ENCODE assay signal across 10 cellular contexts in genomic region chr19:3670258-3670795, GRCh38. TPM values are rescaled to one million over a fixed set of nuclear protein-coding genes. Genes with fewer than 3 reads are reported as not detected.
DNase-seq lines count a peak whose midpoint lies in the region; ATAC-seq and TF ChIP-seq lines count a peak whose summit lies in the region.
"Had no signal": no experiment of that assay in that cellular context is flagged by ENCODE, and none has a peak within 500 bp of the region (broad histone marks: within the 10 kb centered on the region; RNA-seq: fewer than 3 reads in every experiment).

No MANE protein-coding gene starts in this region.

- peak overlapping the region; percentile 76 to 81 for H3K4me3 Mint-ChIP-seq in stimulated activated naive CD8-positive, alpha-beta T cell treated with anti-CD3 and anti-CD28 coated beads, Interleukin-15, amount 100 ng/mL, for 72 hours

- TF ChIP-seq CTCF in choroid plexus epithelial cell (conservative IDR thresholded peaks at IDR 0.05; ENCODE audit: low read depth, low read length) = no peak
- TF ChIP-seq CTCF in left lung (IDR thresholded peaks at IDR 0.05) = no peak

- peaks cover 0 to 7% of the 10 kb centered on the region in 2 donors for H3K36me3 ChIP-seq in left lung

- peaks cover 13 to 42% of the 10 kb centered on the region in 2 donors for H3K4me1 ChIP-seq in left lung

- ATAC-seq in left lung (peak; percentile 29), GM21576 (IDR thresholded peaks at IDR 0.05; ENCODE audit: unreplicated experiment) (no peak), GM19035 (IDR thresholded peaks at IDR 0.05; ENCODE audit: unreplicated experiment) (no peak)
- ATAC-seq in stimulated activated naive CD8-positive, alpha-beta T cell treated with anti-CD3 and anti-CD28 coated beads, Interleukin-15, amount 100 ng/mL, for 72 hours = no peak

- peaks cover 0 to 17% of the 10 kb centered on the region in 2 donors for H3K27me3 ChIP-seq in left lung

- no peaks in the 10 kb centered on the region for H3K9me3 ChIP-seq in left lung
- H3K9me3 ChIP-seq: neutrophil had no signal

- peaks cover 76% of the 10 kb centered on the region for H3K4me1 Mint-ChIP-seq in stimulated activated naive CD8-positive, alpha-beta T cell treated with anti-CD3 and anti-CD28 coated beads, Interleukin-15, amount 100 ng/mL, for 72 hours

- H3K27ac Mint-ChIP-seq in stimulated activated naive CD8-positive, alpha-beta T cell treated with anti-CD3 and anti-CD28 coated beads, Interleukin-15, amount 100 ng/mL, for 72 hours = peak overlapping the region in 1 of 2 donors; percentile 59

- intact Hi-C loops in left lung (cut with DNase I) = no loop called here

- no peaks in the 10 kb centered on the region for H3K9me3 Mint-ChIP-seq in stimulated activated naive CD8-positive, alpha-beta T cell treated with anti-CD3 and anti-CD28 coated beads, Interleukin-15, amount 100 ng/mL, for 72 hours

- peak overlapping the region; percentile 77 to 92 for H3K27ac ChIP-seq in left lung
- H3K27ac ChIP-seq: neutrophil had no signal

- no peak overlapping the region for H3K4me3 ChIP-seq in choroid plexus epithelial cell (ENCODE audit: low read depth, low read length)
- H3K4me3 ChIP-seq in left lung = no peak overlapping the region

- DNase-seq in H4 (ENCODE audit: low spot score) = peak; percentile 37
- DNase-seq in choroid plexus epithelial cell (ENCODE audit: low read depth) = peak; percentile 92
- DNase-seq in left lung = no peak
- no peak for DNase-seq in stimulated activated naive CD8-positive, alpha-beta T cell treated with anti-CD3 and anti-CD28 coated beads, Interleukin-15, amount 100 ng/mL, for 72 hours
- DNase-seq in DMS79 treated with DMSO at 0.1 percent for 48 hours (lab: John Stamatoyannopoulos, UW) = no peak
- DNase-seq in activated effector memory CD4-positive, alpha-beta T cell treated with anti-CD3 and anti-CD28 coated beads, Interleukin-2, amount 50 U/mL, for 16 hours = no peak
- DNase-seq: NCI-H2029 had no signal

- no peaks in the 10 kb centered on the region for H3K27me3 Mint-ChIP-seq in stimulated activated naive CD8-positive, alpha-beta T cell treated with anti-CD3 and anti-CD28 coated beads, Interleukin-15, amount 100 ng/mL, for 72 hours

RNA-seq across cellular contexts. Expression of gene PIP5K1C, which starts 29.9 kb away (rescaled TPM):
- 5.3 and 6.8 TPM in 2 replicates for total RNA-seq in H4 (2014; rRNA removed; shearing (Covaris generic))
- 10 to 100 TPM; 38.7 to 42.2 TPM for total RNA-seq in left lung

RNA-seq across cellular contexts. Expression of gene TJP3, which starts 37.9 kb away (rescaled TPM):
- 1.5 TPM in 1 of 2 replicates, not detected in the other for total RNA-seq in H4 (2014; rRNA removed; shearing (Covaris generic))
- total RNA-seq in left lung = 10 to 100 TPM; 33.8 to 36.2 TPM

RNA-seq across cellular contexts. Expression of gene CACTIN, which starts 43.7 kb away (rescaled TPM):
- 12.1 and 13.9 TPM in 2 replicates for total RNA-seq in H4 (2014; rRNA removed; shearing (Covaris generic))
- total RNA-seq in left lung = 10 to 100 TPM; 19.8 to 21.6 TPM

Comparison
In these comparisons a context has a peak if more than half of its experiments do, and no peak if none do; other contexts are left out.
1. DNase-seq: peak in H4 (single experiment) and choroid plexus epithelial cell (single experiment); none in left lung (0 of 2), stimulated activated naive CD8-positive, alpha-beta T cell treated with anti-CD3 and anti-CD28 coated beads, Interleukin-15, amount 100 ng/mL, for 72 hours (0 of 2), DMS79 treated with DMSO at 0.1 percent for 48 hours (single experiment) and activated effector memory CD4-positive, alpha-beta T cell treated with anti-CD3 and anti-CD28 coated beads, Interleukin-2, amount 50 U/mL, for 16 hours (single experiment).
2. RNA of gene TJP3, which starts 37.9 kb away (total RNA-seq): 33.8 to 36.2 TPM in left lung; 1.5 TPM in H4; every median in the first group is over 10 times any median in the second.